In genomic region chr6:13407368-13407708, GRCh38 we compare ENCODE assay signal across 12 cellular contexts.
DNase-seq lines count a peak whose midpoint lies in the region; ATAC-seq and TF ChIP-seq lines count a peak whose summit lies in the region.
"Had no signal": no experiment of that assay in that cellular context is flagged by ENCODE, and none has a peak within 500 bp of the region (broad histone marks: within the 10 kb centered on the region; RNA-seq: fewer than 3 reads in every experiment).

No MANE protein-coding gene starts in this region.

- no peak for TF ChIP-seq CTCF in right atrium auricular region (IDR thresholded peaks at IDR 0.05)
- TF ChIP-seq CTCF in esophagus squamous epithelium (IDR thresholded peaks at IDR 0.05) = no peak
- no peak for TF ChIP-seq CTCF in osteoblast (IDR thresholded peaks at IDR 0.05; ENCODE audit: extremely low read depth, low read depth, low read length)
- no peak for TF ChIP-seq CTCF in vagina (IDR thresholded peaks at IDR 0.05)

- no peak overlapping the region for H2AFZ ChIP-seq in osteoblast (ENCODE audit: low read length)

- peaks cover 0 to 87% of the 10 kb centered on the region in 2 donors for H3K4me1 ChIP-seq in right atrium auricular region
- peaks cover 16 to 73% (median 36%) of the 10 kb centered on the region in 3 donors for H3K4me1 ChIP-seq in esophagus squamous epithelium
- H3K4me1 ChIP-seq in osteoblast (ENCODE audit: insufficient read depth, low read length) = peaks cover 26% of the 10 kb centered on the region
- H3K4me1 ChIP-seq in vagina = peaks cover 27% of the 10 kb centered on the region

- H3K27me3 ChIP-seq in right atrium auricular region (no peaks in the 10 kb centered on the region), esophagus squamous epithelium (no peaks in the 10 kb centered on the region), osteoblast (ENCODE audit: insufficient read depth, low read length) (no peaks in the 10 kb centered on the region), vagina (no peaks in the 10 kb centered on the region)

- intact Hi-C loops in Right ventricle myocardium superior (cut with DNase I) = no loop called here
- intact Hi-C loops in esophagus squamous epithelium (cut with DNase I) = no loop called here
- intact Hi-C loops in vagina (cut with DNase I) = no loop called here

- H3K79me2 ChIP-seq in osteoblast (ENCODE audit: insufficient read depth, low read length) = no peaks in the 10 kb centered on the region

- H3K27ac ChIP-seq in right atrium auricular region = peak overlapping the region; percentile 77 to 81
- peak overlapping the region; percentile 62 to 90 (median 78) for H3K27ac ChIP-seq in esophagus squamous epithelium
- peak overlapping the region; percentile 54 for H3K27ac ChIP-seq in osteoblast (ENCODE audit: low read depth, low read length)
- peak overlapping the region; percentile 45 for H3K27ac ChIP-seq in vagina

- DNase-seq in right atrium auricular region (ENCODE audit: low spot score) (peak; percentile 38), Right ventricle myocardium superior (no peak), esophagus squamous epithelium (lab: John Stamatoyannopoulos, UW) (no peak), osteoblast (ENCODE audit: insufficient read length, low spot score, missing footprints) (no peak), vagina (ENCODE audit: extremely low spot score in 2 of 2) (no peak), NCI-H1930 (lab: John Stamatoyannopoulos, UW) (no peak), germinal center (ENCODE audit: low spot score) (no peak)
- DNase-seq in activated T-cell treated with anti-CD3 and anti-CD28 coated beads, Interleukin-2, amount 50 U/mL, for 48 hours = no peak
- DNase-seq: activated CD8-positive, alpha-beta memory T cell treated with anti-CD3 and anti-CD28 coated beads for 24 hours; activated effector memory CD4-positive, alpha-beta T cell treated with Interleukin-2 at 50 U/mL for 16 hours; dermis blood vessel endothelial cell; stimulated activated naive CD4-positive, alpha-beta T cell treated with Interleukin-2 at 50 U/mL for 16 hours had no signal

- TF ChIP-seq POLR2A in esophagus squamous epithelium (IDR thresholded peaks at IDR 0.05) (no peak), vagina (IDR thresholded peaks at IDR 0.05) (no peak)

- no peak overlapping the region for H3K4me3 ChIP-seq in right atrium auricular region
- no peak overlapping the region for H3K4me3 ChIP-seq in esophagus squamous epithelium
- no peak overlapping the region for H3K4me3 ChIP-seq in osteoblast (ENCODE audit: insufficient read depth, low read length)
- no peak overlapping the region for H3K4me3 ChIP-seq in vagina

- 62 to 72% methylated on average over 3 of the region's 3 CpGs for WGBS in esophagus squamous epithelium, 2 donors

- no peak overlapping the region for H3K4me2 ChIP-seq in osteoblast (ENCODE audit: insufficient read depth, low read length)

- H3K9me3 ChIP-seq in right atrium auricular region = no peaks in the 10 kb centered on the region
- H3K9me3 ChIP-seq in esophagus squamous epithelium = no peaks in the 10 kb centered on the region
- H3K9me3 ChIP-seq in osteoblast (ENCODE audit: low read depth, low read length) = no peaks in the 10 kb centered on the region
- H3K9me3 ChIP-seq in vagina = no peaks in the 10 kb centered on the region

- no peaks in the 10 kb centered on the region for H4K20me1 ChIP-seq in osteoblast (ENCODE audit: insufficient read depth, low read length)

- no peak for ATAC-seq in Right ventricle myocardium superior (ENCODE audit: poor library complexity)

- H3K36me3 ChIP-seq in right atrium auricular region (no peaks in the 10 kb centered on the region), esophagus squamous epithelium (no peaks in the 10 kb centered on the region), osteoblast (ENCODE audit: insufficient read depth, low read length) (no peaks in the 10 kb centered on the region), vagina (no peaks in the 10 kb centered on the region)
